Comparison of ENCODE assay signal across 15 cellular contexts in the genomic region with DNA sequence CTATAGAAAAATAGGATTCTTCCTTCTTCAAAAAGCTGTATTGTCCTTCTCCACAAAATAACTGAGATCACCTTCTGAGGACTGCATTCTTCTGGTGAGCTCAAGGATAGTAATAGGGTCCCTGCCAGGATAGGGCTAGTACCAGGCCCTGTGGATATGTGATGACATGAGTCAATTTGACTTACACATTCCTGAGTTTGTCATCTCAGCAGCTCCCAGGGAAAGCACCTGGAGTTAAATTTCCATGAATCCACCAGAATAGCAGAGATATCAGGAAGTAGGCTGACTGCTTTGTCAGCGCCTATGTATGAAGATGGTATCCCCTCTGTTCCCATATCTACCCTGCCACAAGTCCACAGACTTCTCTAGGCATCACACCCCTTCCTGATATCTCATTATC.
A peak's percentile ranks its signal among the peaks of the same experiment; 100 is the strongest.
DNase-seq lines count a peak whose midpoint lies in the region; ATAC-seq, FAIRE-seq and TF ChIP-seq lines count a peak whose summit lies in the region.
"Had no signal": no experiment of that assay in that cellular context is flagged by ENCODE, and none has a peak within 500 bp of the region (broad histone marks: within the 10 kb centered on the region; RNA-seq: fewer than 3 reads in every experiment).

No MANE protein-coding gene starts in this region.

- TF ChIP-seq CTCF in mammary epithelial cell (conservative IDR thresholded peaks at IDR 0.05 in 1 of 2, IDR thresholded peaks at IDR 0.05 in 1 of 2; ENCODE audit: extremely low read depth in 1 of 2, insufficient read depth in 1 of 2, low read depth in 1 of 2, low read length in 2 of 2), result no peak
- no peak for TF ChIP-seq CTCF in foreskin keratinocyte (conservative IDR thresholded peaks at IDR 0.05)
- TF ChIP-seq CTCF in lower leg skin (IDR thresholded peaks at IDR 0.05), result no peak

- no peak overlapping the region for H3K27ac ChIP-seq in mammary epithelial cell (ENCODE audit: insufficient read depth, low read depth, low read length)
- no peak overlapping the region for H3K27ac ChIP-seq in foreskin keratinocyte
- H3K27ac ChIP-seq: SJCRH30 had no signal

- no peak overlapping the region for H2AFZ ChIP-seq in mammary epithelial cell (ENCODE audit: low read depth, low read length)

- no peaks in the 10 kb centered on the region for H3K9me3 ChIP-seq in mammary epithelial cell (replicated peaks; ENCODE audit: insufficient read depth, low read length)
- H3K9me3 ChIP-seq: Caco-2, SJCRH30 had no signal

- H3K27me3 ChIP-seq in mammary epithelial cell (ENCODE audit: insufficient read depth, low read length) (peaks cover under 1% of the 10 kb centered on the region), foreskin keratinocyte (no peaks in the 10 kb centered on the region)

- BruUV-seq in mammary epithelial cell (replicated peaks; lab: Mats Ljungman, UMichigan), result no TSS peak

- peaks cover 11% of the 10 kb centered on the region for H3K4me1 ChIP-seq in mammary epithelial cell (ENCODE audit: insufficient read depth, low read length)
- peaks cover 18% of the 10 kb centered on the region for H3K4me1 ChIP-seq in foreskin keratinocyte
- H3K4me1 ChIP-seq: Caco-2, SJCRH30 had no signal

- H3K79me2 ChIP-seq in mammary epithelial cell (ENCODE audit: insufficient read depth, low read length), result no peaks in the 10 kb centered on the region

- H3K4me3 ChIP-seq in mammary epithelial cell (replicated peaks in 1 of 3; ENCODE audit: insufficient read depth in 1 of 3, low read depth in 2 of 3, low read length in 3 of 3) (no peak overlapping the region), lower leg skin (ENCODE audit: low read depth, poor library complexity, severe bottlenecking) (no peak overlapping the region)
- H3K4me3 ChIP-seq: GM23338, SJCRH30 had no signal

- intact Hi-C loops in mammary epithelial cell (cut with micrococcal nuclease), result no loop called here
- intact Hi-C loops in lower leg skin (cut with DNase I; ENCODE audit: low total_unique reads), result no loop called here

- H3K9ac ChIP-seq in mammary epithelial cell (ENCODE audit: insufficient read depth, low read length), result no peak overlapping the region

- dilution Hi-C loops in mammary epithelial cell (cut with HindIII; ENCODE audit: low sequenced_read_pairs), result no loop called here

- DNase-seq in HS-5 (ENCODE audit: low read depth) (peak; percentile 36), mammary epithelial cell (peak; percentile 5), foreskin keratinocyte (peak; percentile 89 to 94), urothelium cell line (ENCODE audit: low spot score) (peak; percentile 13), lower leg skin (ENCODE audit: low spot score in 2 of 2) (no peak)
- DNase-seq: Caco-2; CD4-positive, CD25-positive, alpha-beta regulatory T cell; NCI-H1417; NCI-H1930; SJCRH30; SW 1271 had no signal

- TF ChIP-seq POLR2A in lower leg skin (IDR thresholded peaks at IDR 0.05), result no peak

- 100% methylated on average over 1 of the region's 1 CpG for WGBS in mammary epithelial cell (ENCODE audit: low coverage, missing lambda C conversion rate)
- 68 to 89% methylated on average over 1 of the region's 1 CpG for WGBS in lower leg skin, 2 donors

- no peak for FAIRE-seq in urothelium cell line (lab: Jason Lieb, UNC)
- FAIRE-seq: G401.6 had no signal

- no peaks in the 10 kb centered on the region for H4K20me1 ChIP-seq in mammary epithelial cell (ENCODE audit: insufficient read depth, low read length)

- CTCF ChIA-PET in mammary epithelial cell (lab: Charles Lee; ENCODE audit: low non-redundant PET), result no interaction called here

- in situ Hi-C loops in mammary epithelial cell (cut with MboI; ENCODE audit: low sequenced_read_pairs in 2 of 2), result no loop called here

- H3K4me2 ChIP-seq in mammary epithelial cell (ENCODE audit: insufficient read depth, low read depth, low read length), result no peak overlapping the region
- H3K4me2 ChIP-seq: GM23338 had no signal

- ATAC-seq in foreskin keratinocyte (peak; percentile 96), HG03342 (IDR thresholded peaks at IDR 0.05; ENCODE audit: unreplicated experiment) (no peak), GM18868 (IDR thresholded peaks at IDR 0.05; ENCODE audit: unreplicated experiment) (no peak)
- ATAC-seq: GM23338 had no signal

- H3K36me3 ChIP-seq in mammary epithelial cell (ENCODE audit: insufficient read depth, low read length), result no peaks in the 10 kb centered on the region
- H3K36me3 ChIP-seq: SJCRH30 had no signal

Comparison
In these comparisons a context has a peak if more than half of its experiments do, and no peak if none do; other contexts are left out.
1. DNase-seq: peak in HS-5 (single experiment), mammary epithelial cell (single experiment), foreskin keratinocyte (2 of 2) and urothelium cell line (single experiment); none in lower leg skin (0 of 2).